In the genomic region with DNA sequence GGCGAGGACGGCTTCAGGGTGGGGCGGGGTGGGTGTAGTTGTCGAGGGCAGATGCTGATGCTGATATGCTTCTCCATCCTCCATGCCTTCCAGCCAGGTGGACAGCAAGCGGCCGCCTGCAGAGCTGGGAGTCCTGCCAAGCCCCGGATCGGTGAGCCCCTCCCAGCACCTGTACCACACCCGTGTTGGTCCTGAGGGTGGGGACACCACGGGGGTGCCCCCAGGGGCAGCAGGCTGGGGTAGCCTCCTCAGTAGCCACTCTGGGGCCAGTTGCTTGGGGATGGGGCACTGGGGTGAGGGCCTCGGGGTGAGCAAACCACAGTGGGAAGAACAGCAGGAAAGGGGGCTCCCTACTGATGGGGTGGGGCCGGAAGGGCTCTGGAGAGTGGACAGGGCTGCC, we compare ENCODE assay signal across 23 cellular contexts.
"Had no signal": no experiment of that assay in that cellular context is flagged by ENCODE, and none has a peak within 500 bp of the region (broad histone marks: within the 10 kb centered on the region; RNA-seq: fewer than 3 reads in every experiment).

No MANE protein-coding gene starts in this region.

- H3K27me3 Mint-ChIP-seq: activated T-cell treated with anti-CD3 and anti-CD28 coated beads, Interleukin-2, amount 50 U/mL, for 24 hours; activated T-helper 17 cell treated with anti-CD3 and anti-CD28 coated beads, Interleukin-2, amount 50 U/mL, for 72 hours; brain; dendritic cell treated with granulocyte-macrophage colony-stimulating factor and Interleukin-4, amounts not matched to agents 40 ng/mL and 50 ng/mL, for 4 days had no signal

- H3K9me3 ChIP-seq: sigmoid colon, thoracic aorta, upper lobe of right lung had no signal

- H3K4me3 Mint-ChIP-seq: activated T-cell treated with anti-CD3 and anti-CD28 coated beads, Interleukin-2, amount 50 U/mL, for 24 hours; activated T-helper 17 cell treated with anti-CD3 and anti-CD28 coated beads, Interleukin-2, amount 50 U/mL, for 72 hours; brain; dendritic cell treated with granulocyte-macrophage colony-stimulating factor and Interleukin-4, amounts not matched to agents 40 ng/mL and 50 ng/mL, for 4 days; immature natural killer cell; neural crest cell; T-helper 1 cell treated with Interleukin-12 subunit alpha and Interleukin-12 subunit beta and Interleukin-4 antibody, amounts not matched to agents 30 μg/mL and 1 μg/mL, for 36 hours; WTC11 had no signal

- H3K27ac ChIP-seq: hepatocyte, sigmoid colon, thoracic aorta, upper lobe of right lung had no signal

- ATAC-seq: activated T-helper 17 cell treated with anti-CD3 and anti-CD28 coated beads, Interleukin-2, amount 50 U/mL, for 72 hours; WTC11 had no signal

- H3K4me3 ChIP-seq: hepatocyte, sigmoid colon, thoracic aorta, upper lobe of right lung had no signal

- H3K4me1 Mint-ChIP-seq: activated T-helper 17 cell treated with anti-CD3 and anti-CD28 coated beads, Interleukin-2, amount 50 U/mL, for 72 hours; immature natural killer cell; neural crest cell had no signal

- H3K27me3 ChIP-seq: hepatocyte, sigmoid colon, upper lobe of right lung had no signal

- H3K27ac Mint-ChIP-seq: activated naive CD4-positive, alpha-beta T cell treated with anti-CD3 and anti-CD28 coated beads, Interleukin-2, amount 50 U/mL, for 72 hours; activated T-cell treated with anti-CD3 and anti-CD28 coated beads, Interleukin-2, amount 50 U/mL, for 24 hours; activated T-helper 17 cell treated with anti-CD3 and anti-CD28 coated beads, Interleukin-2, amount 50 U/mL, for 72 hours; dendritic cell treated with granulocyte-macrophage colony-stimulating factor and Interleukin-4, amounts not matched to agents 40 ng/mL and 50 ng/mL, for 4 days; immature natural killer cell; T-helper 1 cell treated with Interleukin-12 subunit alpha and Interleukin-12 subunit beta and Interleukin-4 antibody, amounts not matched to agents 30 μg/mL and 1 μg/mL, for 36 hours; WTC11 had no signal

- H3K4me1 ChIP-seq: sigmoid colon, upper lobe of right lung had no signal

- H3K36me3 ChIP-seq: sigmoid colon, thoracic aorta, upper lobe of right lung had no signal

- H3K36me3 Mint-ChIP-seq: activated naive CD4-positive, alpha-beta T cell treated with anti-CD3 and anti-CD28 coated beads, Interleukin-2, amount 50 U/mL, for 72 hours; brain; immature natural killer cell; WTC11 had no signal

- H3K9me3 Mint-ChIP-seq: activated naive CD4-positive, alpha-beta T cell treated with anti-CD3 and anti-CD28 coated beads, Interleukin-2, amount 50 U/mL, for 72 hours; activated T-cell treated with anti-CD3 and anti-CD28 coated beads, Interleukin-2, amount 50 U/mL, for 24 hours; activated T-helper 17 cell treated with anti-CD3 and anti-CD28 coated beads, Interleukin-2, amount 50 U/mL, for 72 hours; brain; dendritic cell treated with granulocyte-macrophage colony-stimulating factor and Interleukin-4, amounts not matched to agents 40 ng/mL and 50 ng/mL, for 4 days; immature natural killer cell; neural crest cell; T-helper 1 cell treated with Interleukin-12 subunit alpha and Interleukin-12 subunit beta and Interleukin-4 antibody, amounts not matched to agents 30 μg/mL and 1 μg/mL, for 36 hours; WTC11 had no signal

- DNase-seq: activated CD4-positive, alpha-beta T cell treated with anti-CD3 and anti-CD28 coated beads, Interleukin-2, amount 50 U/mL, for 4 hours; activated CD8-positive, alpha-beta memory T cell treated with anti-CD3 and anti-CD28 coated beads for 24 hours; activated CD8-positive, alpha-beta memory T cell treated with anti-CD3 and anti-CD28 coated beads, Interleukin-2, amount 50 U/mL, for 4 hours; activated T-cell treated with anti-CD3 and anti-CD28 coated beads, Interleukin-2, amount 50 U/mL, for 24 hours; effector CD4-positive, alpha-beta T cell; foreskin melanocyte; immature natural killer cell; kidney glomerular epithelial cell; mesenchymal stem cell; sigmoid colon; stimulated activated CD4-positive, alpha-beta T cell treated with anti-CD3 and anti-CD28 coated beads, Interleukin-4, amount 100 ng/mL, for 1 hour; stimulated activated naive CD4-positive, alpha-beta T cell; T1000; upper lobe of right lung had no signal
